In the genomic region with DNA sequence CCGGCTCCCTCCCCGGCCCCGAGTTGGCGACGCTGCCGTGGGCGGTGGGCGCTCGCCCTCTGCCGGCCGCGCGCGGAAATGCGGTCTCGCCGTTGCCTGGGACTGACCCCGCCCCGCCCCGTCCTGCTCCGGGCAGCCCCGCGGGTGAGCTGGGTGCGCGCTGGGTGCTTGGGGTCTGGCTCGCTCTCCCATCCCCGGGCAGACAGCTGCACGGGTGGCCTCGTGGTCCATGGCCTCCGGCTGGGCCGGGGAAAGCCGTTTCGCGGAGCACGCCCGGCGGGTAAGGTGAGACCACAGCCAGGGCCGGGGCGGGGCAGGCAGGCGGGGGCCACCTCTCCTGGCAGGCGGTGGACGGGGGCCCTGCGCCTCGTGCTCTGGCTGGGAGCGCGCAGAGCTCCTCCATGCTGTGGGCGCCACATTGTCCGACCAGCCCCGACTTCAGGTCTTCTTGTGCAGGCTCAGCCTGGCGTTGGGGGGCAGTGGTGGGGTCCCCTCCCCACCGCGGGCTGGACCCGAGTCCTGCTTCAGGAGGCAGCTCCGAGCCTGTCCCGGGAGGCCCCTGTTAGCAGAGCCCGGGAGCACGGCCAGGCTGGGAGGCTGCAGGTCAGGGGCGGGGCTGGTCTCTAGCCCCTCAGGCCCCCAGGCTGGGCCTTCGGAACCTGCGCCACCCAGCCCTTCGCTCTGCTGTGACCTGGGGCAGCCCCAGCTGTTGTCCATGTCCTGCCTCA, we compare ENCODE assay signal across 8 cellular contexts. TPM values are rescaled to one million over a fixed set of nuclear protein-coding genes. Genes with fewer than 3 reads are reported as not detected.
A peak's percentile ranks its signal among the peaks of the same experiment; 100 is the strongest.
DNase-seq lines count a peak whose midpoint lies in the region; ATAC-seq and TF ChIP-seq lines count a peak whose summit lies in the region.

No MANE protein-coding gene starts in this region.

- POLR2A ChIA-PET in CD8-positive, alpha-beta T cell (lab: Charles Lee) = no interaction called here
- POLR2A ChIA-PET in WTC11 (lab: Charles Lee) = interaction anchor here (1.0 kb wide), 1 partner anchor 78 kb away, joined by 3 read pairs; no protein-coding TSS in a partner anchor

- intact Hi-C loops in CD8-positive, alpha-beta T cell (cut with DNase I, micrococcal nuclease) = loop anchor here in 1 of 2 experiments (1.0 kb wide), 2 partner anchors 290 to 392 kb away; no protein-coding TSS in a partner anchor
- intact Hi-C loops in mammary epithelial cell (cut with micrococcal nuclease) = loop anchor here (1.0 kb wide), 2 partner anchors 46 to 290 kb away; no protein-coding TSS in a partner anchor

- TF ChIP-seq CTCF in CD8-positive, alpha-beta T cell (IDR thresholded peaks at IDR 0.05) = peak; percentile 49
- TF ChIP-seq CTCF in WTC11 (IDR thresholded peaks at IDR 0.05) (peak; percentile 82), mammary epithelial cell (conservative IDR thresholded peaks at IDR 0.05 in 1 of 2, IDR thresholded peaks at IDR 0.05 in 1 of 2; ENCODE audit: extremely low read depth in 1 of 2, insufficient read depth in 1 of 2, low read depth in 1 of 2, low read length in 2 of 2) (peak; percentile 32 to 60)

- H3K27me3 Mint-ChIP-seq in CD8-positive, alpha-beta T cell (ENCODE audit: low read depth) = peaks cover 3% of the 10 kb centered on the region
- H3K27me3 Mint-ChIP-seq in WTC11 (ENCODE audit: low read depth) = no peaks in the 10 kb centered on the region

- ATAC-seq in CD8-positive, alpha-beta T cell = peak; percentile 87
- ATAC-seq in WTC11 = peak; percentile 45
- ATAC-seq in left lobe of liver = peak; percentile 75
- no peak for ATAC-seq in HG02642 (IDR thresholded peaks at IDR 0.05; ENCODE audit: poor library complexity, unreplicated experiment)

- CTCF ChIA-PET in CD8-positive, alpha-beta T cell (lab: Charles Lee) = interaction anchor here (0.6 to 1.6 kb wide), 14 partner anchors 10 to 1038 kb away, joined by 3 to 6 read pairs (median 3); no protein-coding TSS in a partner anchor
- CTCF ChIA-PET in WTC11 (lab: Charles Lee) (interaction anchor here (0.6 to 1.5 kb wide), 42 partner anchors 9 to 602 kb away, joined by 3 to 18 read pairs (median 4); a partner anchor contains a TSS), mammary epithelial cell (lab: Charles Lee; ENCODE audit: low non-redundant PET) (interaction anchor here (0.8 kb wide), 1 partner anchor 45 kb away, joined by 4 read pairs; no protein-coding TSS in a partner anchor)

- H3K36me3 Mint-ChIP-seq in CD8-positive, alpha-beta T cell = no peaks in the 10 kb centered on the region
- no peaks in the 10 kb centered on the region for H3K36me3 Mint-ChIP-seq in WTC11

- H3K79me2 ChIP-seq in mammary epithelial cell (ENCODE audit: insufficient read depth, low read length) = no peaks in the 10 kb centered on the region

- no peaks in the 10 kb centered on the region for H3K9me3 ChIP-seq in CD8-positive, alpha-beta T cell (ENCODE audit: low read length)
- H3K9me3 ChIP-seq in HUES6 (ENCODE audit: control insufficient read depth, insufficient read depth, low read depth, low read length) (no peaks in the 10 kb centered on the region), mammary epithelial cell (replicated peaks; ENCODE audit: insufficient read depth, low read length) (no peaks in the 10 kb centered on the region)

- no peak overlapping the region for H3K27ac ChIP-seq in CD8-positive, alpha-beta T cell (ENCODE audit: low read depth, low read length)
- H3K27ac ChIP-seq in HUES6 (ENCODE audit: low read depth, low read length) (no peak overlapping the region), mammary epithelial cell (ENCODE audit: insufficient read depth, low read depth, low read length) (no peak overlapping the region)

- H2AFZ ChIP-seq in mammary epithelial cell (ENCODE audit: low read depth, low read length) = no peak overlapping the region

- H3K27ac Mint-ChIP-seq in CD8-positive, alpha-beta T cell = no peak overlapping the region
- no peak overlapping the region for H3K27ac Mint-ChIP-seq in WTC11

- peak; percentile 49 to 82 (median 64) for DNase-seq in CD8-positive, alpha-beta T cell
- peak; percentile 73 for DNase-seq in WTC11 (ENCODE audit: low spot score)
- DNase-seq in mammary epithelial cell = no peak
- DNase-seq in left lobe of liver (ENCODE audit: low spot score) = peak; percentile 62
- DNase-seq in stimulated activated CD4-positive, alpha-beta T cell treated with anti-CD3 and anti-CD28 coated beads, Interleukin-4, amount 100 ng/mL, for 48 hours (ENCODE audit: low read depth in 2 of 2) = peak; percentile 54 to 66
- no peak for DNase-seq in NCI-H1092 (lab: John Stamatoyannopoulos, UW)

- no peaks in the 10 kb centered on the region for H3K4me1 ChIP-seq in CD8-positive, alpha-beta T cell (ENCODE audit: insufficient read depth, low read length)
- H3K4me1 ChIP-seq in HUES6 (ENCODE audit: control insufficient read depth, insufficient read depth, low read length) (peaks cover 6% of the 10 kb centered on the region; the same call in 1 of the 2 replicates), mammary epithelial cell (ENCODE audit: insufficient read depth, low read length) (peaks cover 4% of the 10 kb centered on the region)

- no peaks in the 10 kb centered on the region for H3K4me1 Mint-ChIP-seq in CD8-positive, alpha-beta T cell (ENCODE audit: low read depth)
- no peaks in the 10 kb centered on the region for H3K4me1 Mint-ChIP-seq in WTC11

- H3K36me3 ChIP-seq in CD8-positive, alpha-beta T cell (ENCODE audit: insufficient read depth, low read length) = no peaks in the 10 kb centered on the region
- H3K36me3 ChIP-seq in HUES6 (ENCODE audit: control insufficient read depth, insufficient read depth, low read length) (no peaks in the 10 kb centered on the region), mammary epithelial cell (ENCODE audit: insufficient read depth, low read length) (no peaks in the 10 kb centered on the region)

- H3K4me3 Mint-ChIP-seq in CD8-positive, alpha-beta T cell = no peak overlapping the region
- H3K4me3 Mint-ChIP-seq in WTC11 = peak overlapping the region; percentile 36

- no TSS peak for BruUV-seq in mammary epithelial cell (replicated peaks; lab: Mats Ljungman, UMichigan)

- peak overlapping the region; percentile 71 for H3K4me2 ChIP-seq in mammary epithelial cell (ENCODE audit: insufficient read depth, low read depth, low read length)

- 21% methylated on average over 9 of the region's 61 CpGs for WGBS in mammary epithelial cell (ENCODE audit: low coverage, missing lambda C conversion rate)

- in situ Hi-C loops in mammary epithelial cell (cut with MboI; ENCODE audit: low sequenced_read_pairs in 2 of 2) = no loop called here

- no peaks in the 10 kb centered on the region for H3K9me3 Mint-ChIP-seq in CD8-positive, alpha-beta T cell
- H3K9me3 Mint-ChIP-seq in WTC11 = no peaks in the 10 kb centered on the region

- no peak overlapping the region for H3K4me3 ChIP-seq in CD8-positive, alpha-beta T cell (ENCODE audit: low read depth, low read length)
- H3K4me3 ChIP-seq in HUES6 (ENCODE audit: low read depth, low read length) = peak overlapping the region; percentile 66
- peak overlapping the region in 1 of 3 experiments; percentile 7 for H3K4me3 ChIP-seq in mammary epithelial cell (replicated peaks in 1 of 3; ENCODE audit: insufficient read depth in 1 of 3, low read depth in 2 of 3, low read length in 3 of 3)

- H4K20me1 ChIP-seq in mammary epithelial cell (ENCODE audit: insufficient read depth, low read length) = peaks cover 6% of the 10 kb centered on the region

- dilution Hi-C loops in mammary epithelial cell (cut with HindIII; ENCODE audit: low sequenced_read_pairs) = no loop called here

- H3K9ac ChIP-seq in HUES6 (ENCODE audit: low read length) (no peak overlapping the region), mammary epithelial cell (ENCODE audit: insufficient read depth, low read length) (no peak overlapping the region)

- H3K27me3 ChIP-seq in CD8-positive, alpha-beta T cell (ENCODE audit: insufficient read depth, low read length) = peaks cover 9% of the 10 kb centered on the region
- peaks cover 34% of the 10 kb centered on the region for H3K27me3 ChIP-seq in HUES6 (ENCODE audit: control insufficient read depth, insufficient read depth, low read length)
- peaks cover 21% of the 10 kb centered on the region for H3K27me3 ChIP-seq in mammary epithelial cell (ENCODE audit: insufficient read depth, low read length)

RNA-seq across cellular contexts. Expression of a gene that starts 7.0 kb away (rescaled TPM):
- total RNA-seq in CD8-positive, alpha-beta T cell = not detected
- total RNA-seq in WTC11 (2021) (0.13 to 0.16 TPM in 2 of 3 replicates, not detected in the other), mammary epithelial cell (not detected), left lobe of liver (not detected)
- not detected for polyA plus RNA-seq in mammary epithelial cell
- not detected for polyA minus RNA-seq in mammary epithelial cell

RNA-seq across cellular contexts. Expression of a gene that starts 30.5 kb away (rescaled TPM):
- not detected for total RNA-seq in CD8-positive, alpha-beta T cell
- 0.61 to 0.85 TPM (median 0.78 TPM) in 3 replicates for total RNA-seq in WTC11 (2021)
- total RNA-seq in mammary epithelial cell = not detected
- polyA plus RNA-seq in mammary epithelial cell = not detected
- not detected for polyA minus RNA-seq in mammary epithelial cell
- not detected for total RNA-seq in left lobe of liver

RNA-seq across cellular contexts. Expression of a gene that starts 49.8 kb away (rescaled TPM):
- 1 to 10 TPM; 1.5 to 1.9 TPM for total RNA-seq in CD8-positive, alpha-beta T cell
- 38.0 to 46.9 TPM (median 46.4 TPM) in 3 replicates for total RNA-seq in WTC11 (2021)
- not detected for total RNA-seq in mammary epithelial cell
- polyA plus RNA-seq in mammary epithelial cell = 0.01 TPM
- polyA minus RNA-seq in mammary epithelial cell = not detected
- 4.2 TPM for total RNA-seq in left lobe of liver

Comparison
In these comparisons a context has a peak if more than half of its experiments do, and no peak if none do; other contexts are left out.
1. DNase-seq: peak in CD8-positive, alpha-beta T cell (7 of 7), WTC11 (single experiment), left lobe of liver (single experiment) and stimulated activated CD4-positive, alpha-beta T cell treated with anti-CD3 and anti-CD28 coated beads, Interleukin-4, amount 100 ng/mL, for 48 hours (2 of 2); none in mammary epithelial cell (single experiment) and NCI-H1092 (single experiment).
2. Peak in every context shown above with its lines, with median percentiles within 50 percentile points of each other: CTCF ChIP-seq.